16 cellular contexts compared by ENCODE assay signal in the genomic region with DNA sequence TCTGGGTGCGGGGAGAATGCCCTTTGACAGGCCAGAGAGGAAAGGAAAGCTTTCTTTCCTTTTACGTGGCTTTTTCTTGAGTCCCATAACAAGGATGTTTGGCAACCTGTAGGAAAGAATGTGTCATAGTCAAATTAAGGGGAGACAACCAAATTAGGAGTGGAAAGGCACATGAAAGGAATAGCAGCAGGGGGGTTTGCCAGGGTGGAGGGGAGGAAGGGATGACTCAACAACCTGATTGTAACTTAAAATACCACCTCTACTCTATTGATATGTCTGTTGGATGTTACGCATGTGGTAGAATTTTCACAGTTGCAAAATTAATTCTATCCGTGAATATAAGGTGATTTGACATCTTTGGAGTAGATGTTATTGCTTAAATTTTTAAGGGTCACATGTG. TPM values are rescaled to one million over a fixed set of nuclear protein-coding genes. Genes with fewer than 3 reads are reported as not detected.
DNase-seq lines count a peak whose midpoint lies in the region; TF ChIP-seq lines count a peak whose summit lies in the region.
"Had no signal": no experiment of that assay in that cellular context is flagged by ENCODE, and none has a peak within 500 bp of the region (broad histone marks: within the 10 kb centered on the region; RNA-seq: fewer than 3 reads in every experiment).

No MANE protein-coding gene starts in this region.

- H3K27me3 ChIP-seq in endodermal cell (ENCODE audit: control insufficient read depth, insufficient read depth, low read length, poor library complexity, severe bottlenecking) = no peaks in the 10 kb centered on the region
- H3K27me3 ChIP-seq in brain microvascular endothelial cell (replicated peaks) = no peaks in the 10 kb centered on the region
- H3K27me3 ChIP-seq: hepatocyte had no signal

- DNase-seq in activated T-cell treated with anti-CD3 and anti-CD28 coated beads, Interleukin-2, amount 50 U/mL, for 24 hours = no peak
- DNase-seq in activated T-cell treated with anti-CD3 and anti-CD28 coated beads, Interleukin-2, amount 50 U/mL, for 1 hour = no peak
- DNase-seq in NCI-H526 (lab: John Stamatoyannopoulos, UW) (peak; percentile 47 to 60), endodermal cell (peak; percentile 91), brain microvascular endothelial cell (no peak), GOT3 (lab: John Stamatoyannopoulos, UW) (no peak), HK-2 (ENCODE audit: unreplicated experiment) (no peak)
- peak; percentile 22 to 27 for DNase-seq in stimulated activated CD4-positive, alpha-beta T cell treated with anti-CD3 and anti-CD28 coated beads, Interleukin-2, amount 100 ng/mL, for 24 hours
- DNase-seq: activated CD4-positive, CD25-positive, alpha-beta regulatory T cell; activated gamma-delta T cell; Karpas-422 had no signal

- TF ChIP-seq CTCF in endodermal cell (conservative IDR thresholded peaks at IDR 0.05) (no peak), brain microvascular endothelial cell (IDR thresholded peaks at IDR 0.05; ENCODE audit: low read depth, low read length, missing control alignments) (no peak)

- peaks cover 8% of the 10 kb centered on the region for H3K27me3 Mint-ChIP-seq in activated T-cell treated with anti-CD3 and anti-CD28 coated beads, Interleukin-2, amount 50 U/mL, for 24 hours
- no peaks in the 10 kb centered on the region for H3K27me3 Mint-ChIP-seq in endodermal cell (ENCODE audit: insufficient read depth)

- H3K4me3 ChIP-seq in endodermal cell (ENCODE audit: low read length) = no peak overlapping the region
- H3K4me3 ChIP-seq in brain microvascular endothelial cell (ENCODE audit: low read depth, low read length) = no peak overlapping the region
- H3K4me3 ChIP-seq: hepatocyte had no signal

- no peaks in the 10 kb centered on the region for H3K9me3 ChIP-seq in endodermal cell (ENCODE audit: control insufficient read depth, low read length)

- peaks cover 17% of the 10 kb centered on the region for H3K4me1 Mint-ChIP-seq in activated T-cell treated with anti-CD3 and anti-CD28 coated beads, Interleukin-2, amount 50 U/mL, for 24 hours (ENCODE audit: low read depth)
- H3K4me1 Mint-ChIP-seq in endodermal cell = peaks cover 21% of the 10 kb centered on the region
- H3K4me1 Mint-ChIP-seq: central memory CD8-positive, alpha-beta T cell; stimulated activated effector memory CD8-positive, alpha-beta T cell treated with anti-CD3 and anti-CD28 coated beads, Interleukin-12 subunit alpha, Interleukin-12 subunit beta, amount 100 ng/mL, for 72 hours had no signal

- H3K36me3 ChIP-seq in endodermal cell (ENCODE audit: control insufficient read depth, insufficient read depth, low read length) (no peaks in the 10 kb centered on the region), brain microvascular endothelial cell (replicated peaks) (no peaks in the 10 kb centered on the region)

- H3K27ac Mint-ChIP-seq in activated T-cell treated with anti-CD3 and anti-CD28 coated beads, Interleukin-2, amount 50 U/mL, for 24 hours = peak overlapping the region; percentile 31
- peak overlapping the region; percentile 44 for H3K27ac Mint-ChIP-seq in endodermal cell
- H3K27ac Mint-ChIP-seq: mesothelial cell of epicardium; stimulated activated effector memory CD8-positive, alpha-beta T cell treated with anti-CD3 and anti-CD28 coated beads, Interleukin-12 subunit alpha, Interleukin-12 subunit beta, amount 100 ng/mL, for 72 hours had no signal

- in situ Hi-C loops in brain microvascular endothelial cell (cut with HindIII; ENCODE audit: low pct_ligation_motif_present, low sequenced_read_pairs) = no loop called here

- H3K27ac ChIP-seq in endodermal cell (ENCODE audit: low read depth, low read length) (no peak overlapping the region), brain microvascular endothelial cell (no peak overlapping the region)
- H3K27ac ChIP-seq: hepatocyte, parathyroid adenoma had no signal

- H3K36me3 Mint-ChIP-seq in activated T-cell treated with anti-CD3 and anti-CD28 coated beads, Interleukin-2, amount 50 U/mL, for 24 hours (ENCODE audit: low read depth) = no peaks in the 10 kb centered on the region
- no peaks in the 10 kb centered on the region for H3K36me3 Mint-ChIP-seq in endodermal cell (ENCODE audit: low read depth)
- H3K36me3 Mint-ChIP-seq: mesothelial cell of epicardium; stimulated activated effector memory CD8-positive, alpha-beta T cell treated with anti-CD3 and anti-CD28 coated beads, Interleukin-12 subunit alpha, Interleukin-12 subunit beta, amount 100 ng/mL, for 72 hours had no signal

- peaks cover 3% of the 10 kb centered on the region for H3K9me3 Mint-ChIP-seq in activated T-cell treated with anti-CD3 and anti-CD28 coated beads, Interleukin-2, amount 50 U/mL, for 24 hours
- no peaks in the 10 kb centered on the region for H3K9me3 Mint-ChIP-seq in endodermal cell
- H3K9me3 Mint-ChIP-seq: central memory CD8-positive, alpha-beta T cell; mesothelial cell of epicardium; stimulated activated effector memory CD8-positive, alpha-beta T cell treated with anti-CD3 and anti-CD28 coated beads, Interleukin-12 subunit alpha, Interleukin-12 subunit beta, amount 100 ng/mL, for 72 hours had no signal

- no peak overlapping the region for H3K4me3 Mint-ChIP-seq in activated T-cell treated with anti-CD3 and anti-CD28 coated beads, Interleukin-2, amount 50 U/mL, for 24 hours
- no peak overlapping the region for H3K4me3 Mint-ChIP-seq in endodermal cell
- H3K4me3 Mint-ChIP-seq: central memory CD8-positive, alpha-beta T cell; mesothelial cell of epicardium; stimulated activated effector memory CD8-positive, alpha-beta T cell treated with anti-CD3 and anti-CD28 coated beads, Interleukin-12 subunit alpha, Interleukin-12 subunit beta, amount 100 ng/mL, for 72 hours had no signal

- no peak overlapping the region for H3K9ac ChIP-seq in endodermal cell (ENCODE audit: extremely low read depth, low read length, poor library complexity, severe bottlenecking)
- H3K9ac ChIP-seq: parathyroid adenoma had no signal

- WGBS in endodermal cell (ENCODE audit: insufficient coverage in 1 of 2, insufficient read length in 1 of 2), 2 experiments = 34 to 54% methylated on average over 2 to 4 of the region's 4 CpGs

- H3K4me1 ChIP-seq in endodermal cell (ENCODE audit: control insufficient read depth, insufficient read depth, low read length) = no peaks in the 10 kb centered on the region
- H3K4me1 ChIP-seq: parathyroid adenoma had no signal

RNA-seq across cellular contexts. Expression of gene MYBPC1, which starts 28.5 kb away (rescaled TPM):
- total RNA-seq in endodermal cell = not detected
- polyA plus RNA-seq in endodermal cell (2013, experiment 1 of 2) = 5.2 TPM
- 5.9 TPM for polyA plus RNA-seq in endodermal cell (2013, experiment 2 of 2)
- total RNA-seq: mesothelial cell of epicardium had no signal

Comparison
In these comparisons a context has a peak if more than half of its experiments do, and no peak if none do; other contexts are left out.
1. DNase-seq: peak in NCI-H526 (2 of 2), endodermal cell (single experiment) and stimulated activated CD4-positive, alpha-beta T cell treated with anti-CD3 and anti-CD28 coated beads, Interleukin-2, amount 100 ng/mL, for 24 hours (2 of 2); none in activated T-cell treated with anti-CD3 and anti-CD28 coated beads, Interleukin-2, amount 50 U/mL, for 24 hours (single experiment), activated T-cell treated with anti-CD3 and anti-CD28 coated beads, Interleukin-2, amount 50 U/mL, for 1 hour (single experiment), brain microvascular endothelial cell (single experiment), GOT3 (single experiment) and HK-2 (single experiment).